In the genomic region with DNA sequence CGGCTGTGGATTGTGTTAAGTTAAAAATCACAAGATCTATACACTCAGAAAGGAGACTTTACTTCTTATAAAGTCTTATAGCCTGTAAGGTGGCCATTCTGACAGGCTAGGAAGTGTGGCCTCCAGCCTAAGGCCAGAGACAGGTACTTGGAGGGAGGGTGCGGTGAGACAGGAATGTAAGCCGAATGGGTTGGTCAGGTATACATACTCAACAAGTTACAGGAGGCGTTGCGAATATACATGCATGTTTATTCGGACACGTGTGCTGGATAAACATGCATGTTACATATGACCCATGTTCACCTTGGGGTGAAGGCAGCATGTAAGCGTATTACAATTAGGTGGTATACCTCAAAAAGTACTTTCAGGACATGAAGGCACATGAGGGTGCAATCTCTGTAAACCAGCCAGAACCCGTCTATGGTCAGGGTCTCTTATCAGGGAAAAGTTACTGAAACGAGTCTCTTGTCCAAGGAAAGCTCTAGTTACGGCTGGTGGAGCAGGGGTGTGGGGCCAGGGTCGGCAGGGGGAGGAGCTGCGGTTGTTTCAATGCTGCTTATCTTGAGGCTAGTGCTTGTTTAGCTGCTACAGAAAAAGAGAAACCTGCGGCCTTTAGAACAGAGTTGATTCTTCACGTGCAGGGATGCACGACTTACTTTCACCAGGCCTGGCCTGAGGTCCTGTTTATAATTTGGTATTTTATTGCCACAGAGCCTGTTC, we compare ENCODE assay signal across 1 cellular context.
TF ChIP-seq lines count a peak whose summit lies in the region.

No MANE protein-coding gene starts in this region.

TF ChIP-seq in K562, 482 proteins besides CTCF, POLR2A, EP300 and RAD21 (continued from another document and continues in another):
- TF ChIP-seq E2F4 (CRISPR knock-in tag; IDR thresholded peaks at IDR 0.05; ENCODE audit: low read depth) = no peak
- TF ChIP-seq SMARCE1 (IDR thresholded peaks at IDR 0.05) = peak; percentile 71
- TF ChIP-seq RBBP5 (IDR thresholded peaks at IDR 0.05; ENCODE audit: borderline replicate concordance, insufficient read depth, low read length, poor library complexity, severe bottlenecking) = peak; percentile 15
- peak; percentile 43 for TF ChIP-seq TBP (optimal IDR thresholded peaks at IDR 0.05; ENCODE audit: low read depth, low read length)
- no peak for TF ChIP-seq GABPA (tag; conservative IDR thresholded peaks at IDR 0.05; ENCODE audit: low read depth)
- TF ChIP-seq, protein P1, sequence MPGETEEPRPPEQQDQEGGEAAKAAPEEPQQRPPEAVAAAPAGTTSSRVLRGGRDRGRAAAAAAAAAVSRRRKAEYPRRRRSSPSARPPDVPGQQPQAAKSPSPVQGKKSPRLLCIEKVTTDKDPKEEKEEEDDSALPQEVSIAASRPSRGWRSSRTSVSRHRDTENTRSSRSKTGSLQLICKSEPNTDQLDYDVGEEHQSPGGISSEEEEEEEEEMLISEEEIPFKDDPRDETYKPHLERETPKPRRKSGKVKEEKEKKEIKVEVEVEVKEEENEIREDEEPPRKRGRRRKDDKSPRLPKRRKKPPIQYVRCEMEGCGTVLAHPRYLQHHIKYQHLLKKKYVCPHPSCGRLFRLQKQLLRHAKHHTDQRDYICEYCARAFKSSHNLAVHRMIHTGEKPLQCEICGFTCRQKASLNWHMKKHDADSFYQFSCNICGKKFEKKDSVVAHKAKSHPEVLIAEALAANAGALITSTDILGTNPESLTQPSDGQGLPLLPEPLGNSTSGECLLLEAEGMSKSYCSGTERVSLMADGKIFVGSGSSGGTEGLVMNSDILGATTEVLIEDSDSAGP (CRISPR knock-in tag; IDR thresholded peaks at IDR 0.05) = no peak
- no peak for TF ChIP-seq RBM17 (IDR thresholded peaks at IDR 0.05; ENCODE audit: borderline replicate concordance, low read depth, low read length)
- TF ChIP-seq RAD51 (IDR thresholded peaks at IDR 0.05; ENCODE audit: borderline replicate concordance, low read depth) = peak; percentile 39; the same call in 1 of the 2 replicates
- TF ChIP-seq SUPT5H (IDR thresholded peaks at IDR 0.05) = 0 out of 2 replicates have a peak, but pooled peaks have one; percentile 13
- TF ChIP-seq RNF2 (IDR thresholded peaks at IDR 0.05) = peak; percentile 77
- no peak for TF ChIP-seq FIP1L1 (IDR thresholded peaks at IDR 0.05; ENCODE audit: low read depth, low read length, poor library complexity, severe bottlenecking)
- peak; percentile 45; the same call in 1 of the 2 replicates for TF ChIP-seq MYC (IDR thresholded peaks at IDR 0.05; ENCODE audit: low read depth, low read length)
- no peak for TF ChIP-seq MYC (CRISPR knock-in tag; IDR thresholded peaks at IDR 0.05; ENCODE audit: borderline replicate concordance, low read depth)
- TF ChIP-seq FOSL1 (tag; conservative IDR thresholded peaks at IDR 0.05) = peak; percentile 39; the same call in 1 of the 2 replicates
- TF ChIP-seq TFAM (CRISPR knock-in tag; conservative IDR thresholded peaks at IDR 0.05) = no peak
- TF ChIP-seq, protein P2, sequence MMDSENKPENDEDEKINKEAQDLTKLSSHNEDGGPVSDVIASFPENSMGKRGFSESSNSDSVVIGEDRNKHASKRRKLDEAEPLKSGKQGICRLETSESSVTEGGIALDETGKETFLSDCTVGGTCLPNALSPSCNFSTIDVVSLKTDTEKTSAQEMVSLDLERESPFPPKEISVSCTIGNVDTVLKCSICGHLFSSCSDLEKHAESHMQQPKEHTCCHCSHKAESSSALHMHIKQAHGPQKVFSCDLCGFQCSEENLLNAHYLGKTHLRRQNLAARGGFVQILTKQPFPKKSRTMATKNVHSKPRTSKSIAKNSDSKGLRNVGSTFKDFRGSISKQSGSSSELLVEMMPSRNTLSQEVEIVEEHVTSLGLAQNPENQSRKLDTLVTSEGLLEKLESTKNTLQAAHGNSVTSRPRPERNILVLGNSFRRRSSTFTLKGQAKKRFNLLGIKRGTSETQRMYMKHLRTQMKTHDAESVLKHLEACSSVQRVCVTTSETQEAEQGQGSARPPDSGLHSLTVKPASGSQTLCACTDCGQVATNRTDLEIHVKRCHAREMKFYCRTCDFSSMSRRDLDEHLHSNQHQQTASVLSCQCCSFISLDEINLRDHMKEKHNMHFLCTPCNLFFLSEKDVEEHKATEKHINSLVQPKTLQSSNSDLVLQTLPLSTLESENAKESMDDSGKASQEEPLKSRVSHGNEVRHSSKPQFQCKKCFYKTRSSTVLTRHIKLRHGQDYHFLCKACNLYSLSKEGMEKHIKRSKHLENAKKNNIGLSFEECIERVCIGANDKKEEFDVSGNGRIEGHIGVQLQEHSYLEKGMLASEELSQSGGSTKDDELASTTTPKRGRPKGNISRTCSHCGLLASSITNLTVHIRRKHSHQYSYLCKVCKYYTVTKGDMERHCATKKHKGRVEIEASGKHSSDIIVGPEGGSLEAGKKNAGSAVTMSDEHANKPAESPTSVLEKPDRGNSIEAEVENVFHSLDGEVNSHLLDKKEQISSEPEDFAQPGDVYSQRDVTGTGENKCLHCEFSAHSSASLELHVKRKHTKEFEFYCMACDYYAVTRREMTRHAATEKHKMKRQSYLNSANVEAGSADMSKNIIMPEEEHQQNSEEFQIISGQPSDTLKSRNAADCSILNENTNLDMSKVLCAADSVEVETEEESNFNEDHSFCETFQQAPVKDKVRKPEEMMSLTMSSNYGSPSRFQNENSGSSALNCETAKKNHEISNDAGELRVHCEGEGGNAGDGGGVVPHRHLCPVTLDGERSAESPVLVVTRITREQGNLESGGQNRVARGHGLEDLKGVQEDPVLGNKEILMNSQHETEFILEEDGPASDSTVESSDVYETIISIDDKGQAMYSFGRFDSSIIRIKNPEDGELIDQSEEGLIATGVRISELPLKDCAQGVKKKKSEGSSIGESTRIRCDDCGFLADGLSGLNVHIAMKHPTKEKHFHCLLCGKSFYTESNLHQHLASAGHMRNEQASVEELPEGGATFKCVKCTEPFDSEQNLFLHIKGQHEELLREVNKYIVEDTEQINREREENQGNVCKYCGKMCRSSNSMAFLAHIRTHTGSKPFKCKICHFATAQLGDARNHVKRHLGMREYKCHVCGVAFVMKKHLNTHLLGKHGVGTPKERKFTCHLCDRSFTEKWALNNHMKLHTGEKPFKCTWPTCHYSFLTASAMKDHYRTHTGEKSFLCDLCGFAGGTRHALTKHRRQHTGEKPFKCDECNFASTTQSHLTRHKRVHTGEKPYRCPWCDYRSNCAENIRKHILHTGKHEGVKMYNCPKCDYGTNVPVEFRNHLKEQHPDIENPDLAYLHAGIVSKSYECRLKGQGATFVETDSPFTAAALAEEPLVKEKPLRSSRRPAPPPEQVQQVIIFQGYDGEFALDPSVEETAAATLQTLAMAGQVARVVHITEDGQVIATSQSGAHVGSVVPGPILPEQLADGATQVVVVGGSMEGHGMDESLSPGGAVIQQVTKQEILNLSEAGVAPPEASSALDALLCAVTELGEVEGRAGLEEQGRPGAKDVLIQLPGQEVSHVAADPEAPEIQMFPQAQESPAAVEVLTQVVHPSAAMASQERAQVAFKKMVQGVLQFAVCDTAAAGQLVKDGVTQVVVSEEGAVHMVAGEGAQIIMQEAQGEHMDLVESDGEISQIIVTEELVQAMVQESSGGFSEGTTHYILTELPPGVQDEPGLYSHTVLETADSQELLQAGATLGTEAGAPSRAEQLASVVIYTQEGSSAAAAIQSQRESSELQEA (IDR thresholded peaks at IDR 0.05; ENCODE audit: low read depth) = no peak
- no peak for TF ChIP-seq ATF6 (CRISPR knock-in tag; IDR thresholded peaks at IDR 0.05)
- no peak for TF ChIP-seq MXI1 (IDR thresholded peaks at IDR 0.05; ENCODE audit: low read depth, low read length)
- TF ChIP-seq CAMTA2 (CRISPR knock-in tag; conservative IDR thresholded peaks at IDR 0.05) = no peak
- TF ChIP-seq, protein P3, sequence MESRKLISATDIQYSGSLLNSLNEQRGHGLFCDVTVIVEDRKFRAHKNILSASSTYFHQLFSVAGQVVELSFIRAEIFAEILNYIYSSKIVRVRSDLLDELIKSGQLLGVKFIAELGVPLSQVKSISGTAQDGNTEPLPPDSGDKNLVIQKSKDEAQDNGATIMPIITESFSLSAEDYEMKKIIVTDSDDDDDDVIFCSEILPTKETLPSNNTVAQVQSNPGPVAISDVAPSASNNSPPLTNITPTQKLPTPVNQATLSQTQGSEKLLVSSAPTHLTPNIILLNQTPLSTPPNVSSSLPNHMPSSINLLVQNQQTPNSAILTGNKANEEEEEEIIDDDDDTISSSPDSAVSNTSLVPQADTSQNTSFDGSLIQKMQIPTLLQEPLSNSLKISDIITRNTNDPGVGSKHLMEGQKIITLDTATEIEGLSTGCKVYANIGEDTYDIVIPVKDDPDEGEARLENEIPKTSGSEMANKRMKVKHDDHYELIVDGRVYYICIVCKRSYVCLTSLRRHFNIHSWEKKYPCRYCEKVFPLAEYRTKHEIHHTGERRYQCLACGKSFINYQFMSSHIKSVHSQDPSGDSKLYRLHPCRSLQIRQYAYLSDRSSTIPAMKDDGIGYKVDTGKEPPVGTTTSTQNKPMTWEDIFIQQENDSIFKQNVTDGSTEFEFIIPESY (CRISPR knock-in tag; IDR thresholded peaks at IDR 0.05) = no peak
- peak; percentile 32 for TF ChIP-seq CREM (IDR thresholded peaks at IDR 0.05; ENCODE audit: low read depth)
- TF ChIP-seq NONO (IDR thresholded peaks at IDR 0.05; ENCODE audit: low read depth in 2 of 2, low read length in 1 of 2) = 0 out of 4 replicates have a peak, but pooled peaks of 1 of the 2 experiments have one; percentile 55
- no peak for TF ChIP-seq ZNF764 (CRISPR knock-in tag; IDR thresholded peaks at IDR 0.05; ENCODE audit: low read depth)
- peak in 1 of 2 experiments; percentile 19; a peak in 1 of 4 replicates for TF ChIP-seq ARNT (IDR thresholded peaks at IDR 0.05)
- peak; percentile 62; the same call in 1 of the 2 replicates for TF ChIP-seq ZEB2 (IDR thresholded peaks at IDR 0.05)
- TF ChIP-seq L3MBTL2 (IDR thresholded peaks at IDR 0.05) = peak; percentile 85
- TF ChIP-seq ZFX (CRISPR knock-in tag; IDR thresholded peaks at IDR 0.05) = peak; percentile 86
- peak; percentile 39; the same call in 1 of the 2 replicates for TF ChIP-seq JUND (IDR thresholded peaks at IDR 0.05; ENCODE audit: borderline replicate concordance, low read depth, low read length)
- peak; percentile 34; the same call in 1 of the 3 replicates for TF ChIP-seq JUND (tag; IDR thresholded peaks at IDR 0.05; ENCODE audit: borderline replicate concordance, low read depth, low read length)
- TF ChIP-seq ESRRA (IDR thresholded peaks at IDR 0.05; ENCODE audit: borderline replicate concordance, low read depth) = peak; percentile 78
- TF ChIP-seq ARHGAP35 (IDR thresholded peaks at IDR 0.05; ENCODE audit: partially characterized antibody) = peak; percentile 46
- no peak for TF ChIP-seq WHSC1 (IDR thresholded peaks at IDR 0.05; ENCODE audit: low read length)
- peak; percentile 43 for TF ChIP-seq NKRF (IDR thresholded peaks at IDR 0.05; ENCODE audit: borderline replicate concordance)
- TF ChIP-seq ZNF507 (tag; conservative IDR thresholded peaks at IDR 0.05) = no peak
- peak; percentile 65; the same call in 1 of the 2 replicates for TF ChIP-seq ERF (CRISPR knock-in tag; IDR thresholded peaks at IDR 0.05)
- TF ChIP-seq MYNN (IDR thresholded peaks at IDR 0.05) = peak; percentile 28; the same call in 1 of the 2 replicates
- no peak for TF ChIP-seq MYNN (CRISPR knock-in tag; IDR thresholded peaks at IDR 0.05)
- TF ChIP-seq MTA2 (IDR thresholded peaks at IDR 0.05; ENCODE audit: low read depth) = peak; percentile 68
- TF ChIP-seq, protein P4, sequence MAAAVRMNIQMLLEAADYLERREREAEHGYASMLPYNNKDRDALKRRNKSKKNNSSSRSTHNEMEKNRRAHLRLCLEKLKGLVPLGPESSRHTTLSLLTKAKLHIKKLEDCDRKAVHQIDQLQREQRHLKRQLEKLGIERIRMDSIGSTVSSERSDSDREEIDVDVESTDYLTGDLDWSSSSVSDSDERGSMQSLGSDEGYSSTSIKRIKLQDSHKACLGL (CRISPR knock-in tag; IDR thresholded peaks at IDR 0.05; ENCODE audit: borderline replicate concordance, poor library complexity, severe bottlenecking) = no peak
- no peak for TF ChIP-seq SMAD1 (IDR thresholded peaks at IDR 0.05; ENCODE audit: low read depth, low read length, partially characterized antibody)
- TF ChIP-seq, protein P5, sequence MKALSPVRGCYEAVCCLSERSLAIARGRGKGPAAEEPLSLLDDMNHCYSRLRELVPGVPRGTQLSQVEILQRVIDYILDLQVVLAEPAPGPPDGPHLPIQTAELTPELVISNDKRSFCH (CRISPR knock-in tag; IDR thresholded peaks at IDR 0.05) = no peak
- TF ChIP-seq, protein P5 (tag; IDR thresholded peaks at IDR 0.05) = peak; percentile 42; the same call in 1 of the 2 replicates
